ENCODE assay signal across 42 cellular contexts in the genomic region with DNA sequence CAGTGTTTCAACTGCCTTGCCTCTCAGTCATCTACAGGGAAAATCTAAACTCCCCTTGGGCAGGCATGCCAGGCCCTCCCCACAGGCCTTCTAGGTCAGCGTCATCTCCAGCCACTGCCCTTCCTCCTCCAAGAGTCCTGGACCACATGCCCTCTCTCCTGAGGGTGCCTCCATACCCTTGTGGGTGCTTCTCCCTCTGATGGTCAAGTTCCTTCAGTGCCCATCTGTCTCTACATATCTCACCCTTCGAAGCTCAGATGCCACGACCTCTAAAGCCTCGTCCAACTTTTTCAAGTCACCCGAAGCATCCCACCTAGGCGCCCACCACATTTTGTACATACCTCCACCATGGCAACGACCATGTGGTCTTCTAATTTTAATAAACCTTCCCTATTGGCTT. TPM values are rescaled to one million over a fixed set of nuclear protein-coding genes. Genes with fewer than 3 reads are reported as not detected.
"Had no signal": no experiment of that assay in that cellular context is flagged by ENCODE, and none has a peak within 500 bp of the region (broad histone marks: within the 10 kb centered on the region; RNA-seq: fewer than 3 reads in every experiment).

No MANE protein-coding gene starts in this region.

- H3K36me3 ChIP-seq: adrenal gland, ascending aorta, brain microvascular endothelial cell, breast epithelium, cardiac muscle cell had no signal

- H3K9me3 ChIP-seq: adrenal gland, ascending aorta, body of pancreas, breast epithelium had no signal

- H3K36me3 Mint-ChIP-seq: activated naive CD4-positive, alpha-beta T cell treated with anti-CD3 and anti-CD28 coated beads, Interleukin-2, amount 10 ng/mL, durations not matched to agents 7 days and 5 days; activated naive CD4-positive, alpha-beta T cell treated with anti-CD3 and anti-CD28 coated beads, Interleukin-2, amount 50 U/mL, for 24 hours; activated naive CD4-positive, alpha-beta T cell treated with anti-CD3 and anti-CD28 coated beads, Interleukin-2, amount 50 U/mL, for 72 hours; activated naive CD8-positive, alpha-beta T cell; activated naive CD8-positive, alpha-beta T cell treated with anti-CD3 and anti-CD28 coated beads for 36 hours; activated naive CD8-positive, alpha-beta T cell treated with anti-CD3 and anti-CD28 coated beads, Interleukin-2, amount 10 ng/mL, durations not matched to agents 7 days and 5 days; brain had no signal

- H3K9me3 Mint-ChIP-seq: activated naive CD4-positive, alpha-beta T cell treated with anti-CD3 and anti-CD28 coated beads for 36 hours; activated naive CD4-positive, alpha-beta T cell treated with anti-CD3 and anti-CD28 coated beads, Interleukin-2, amount 10 ng/mL, durations not matched to agents 7 days and 5 days; activated naive CD4-positive, alpha-beta T cell treated with anti-CD3 and anti-CD28 coated beads, Interleukin-2, amount 50 U/mL, for 24 hours; activated naive CD4-positive, alpha-beta T cell treated with anti-CD3 and anti-CD28 coated beads, Interleukin-2, amount 50 U/mL, for 72 hours; activated naive CD8-positive, alpha-beta T cell treated with anti-CD3 and anti-CD28 coated beads for 36 hours; activated naive CD8-positive, alpha-beta T cell treated with anti-CD3 and anti-CD28 coated beads, Interleukin-2, amount 50 U/mL, for 24 hours; activated T-cell treated with anti-CD3 and anti-CD28 coated beads, Interleukin-2, amount 50 U/mL, for 24 hours; activated T-cell treated with anti-CD3 and anti-CD28 coated beads, Interleukin-2, amount 50 U/mL, for 4 hours; activated T-cell treated with anti-CD3 and anti-CD28 coated beads, Interleukin-2, amount 50 U/mL, for 72 hours; activated T-helper 1 cell treated with anti-CD3 and anti-CD28 coated beads, Interleukin-12 subunit alpha, Interleukin-12 subunit beta, Interleukin-2, Interleukin-4 antibody, amounts not matched to agents 30 ng/mL and 10 ng/mL and 1 ng/mL, durations not matched to agents 14 hours and 24 hours and 36 hours; activated T-helper 17 cell treated with anti-CD3 and anti-CD28 coated beads, Interleukin-2, amount 50 U/mL, for 72 hours; brain; central memory CD8-positive, alpha-beta T cell had no signal

- H3K27me3 ChIP-seq: adrenal gland, ascending aorta, body of pancreas, brain microvascular endothelial cell, breast epithelium, cardiac muscle cell had no signal

- H3K4me3 ChIP-seq: adrenal gland, ascending aorta, body of pancreas, breast epithelium, cardiac muscle cell had no signal

- H3K27me3 Mint-ChIP-seq: activated naive CD4-positive, alpha-beta T cell treated with anti-CD3 and anti-CD28 coated beads, Interleukin-2, amount 50 U/mL, for 24 hours; activated naive CD8-positive, alpha-beta T cell; activated naive CD8-positive, alpha-beta T cell treated with anti-CD3 and anti-CD28 coated beads for 36 hours; activated naive CD8-positive, alpha-beta T cell treated with anti-CD3 and anti-CD28 coated beads, Interleukin-2, amount 50 U/mL, for 24 hours; activated T-cell treated with anti-CD3 and anti-CD28 coated beads, Interleukin-2, amount 50 U/mL, for 24 hours; brain; central memory CD8-positive, alpha-beta T cell had no signal

- ATAC-seq: activated naive CD4-positive, alpha-beta T cell treated with anti-CD3 and anti-CD28 coated beads, Interleukin-2, amount 50 U/mL, for 72 hours; activated naive CD8-positive, alpha-beta T cell treated with anti-CD3 and anti-CD28 coated beads, Interleukin-2, amount 50 U/mL, for 24 hours; activated T-cell treated with anti-CD3 and anti-CD28 coated beads, Interleukin-2, amount 50 U/mL, for 4 hours; activated T-cell treated with anti-CD3 and anti-CD28 coated beads, Interleukin-2, amount 50 U/mL, for 72 hours; activated T-helper 17 cell treated with anti-CD3 and anti-CD28 coated beads, Interleukin-2, amount 50 U/mL, for 72 hours; body of pancreas had no signal

- DNase-seq: activated effector memory CD4-positive, alpha-beta T cell treated with anti-CD3 and anti-CD28 coated beads, Interleukin-2, amount 50 U/mL, for 16 hours; activated effector memory CD4-positive, alpha-beta T cell treated with Interleukin-2 at 50 U/mL for 16 hours; activated gamma-delta T cell; activated gamma-delta T cell treated with Interleukin-2 at 50 U/mL for 16 hours; activated naive CD4-positive, alpha-beta T cell; activated naive CD4-positive, alpha-beta T cell treated with anti-CD3 and anti-CD28 coated beads for 36 hours; activated naive CD4-positive, alpha-beta T cell treated with anti-CD3 and anti-CD28 coated beads, Interleukin-2, amount 10 ng/mL, durations not matched to agents 7 days and 5 days; activated naive CD4-positive, alpha-beta T cell treated with anti-CD3 and anti-CD28 coated beads, Interleukin-2, amount 50 U/mL, for 16 hours; activated naive CD4-positive, alpha-beta T cell treated with Interleukin-2 at 50 U/mL for 16 hours; activated naive CD8-positive, alpha-beta T cell treated with anti-CD3 and anti-CD28 coated beads for 36 hours; activated naive CD8-positive, alpha-beta T cell treated with anti-CD3 and anti-CD28 coated beads, Interleukin-2, amount 10 ng/mL, durations not matched to agents 7 days and 5 days; activated naive CD8-positive, alpha-beta T cell treated with anti-CD3 and anti-CD28 coated beads, Interleukin-2, amount 50 U/mL, for 24 hours; activated T-cell treated with anti-CD3 and anti-CD28 coated beads, Interleukin-2, amount 50 U/mL, for 1 hour; activated T-cell treated with anti-CD3 and anti-CD28 coated beads, Interleukin-2, amount 50 U/mL, for 24 hours; activated T-cell treated with anti-CD3 and anti-CD28 coated beads, Interleukin-2, amount 50 U/mL, for 4 hours; activated T-cell treated with anti-CD3 and anti-CD28 coated beads, Interleukin-2, amount 50 U/mL, for 48 hours; activated T-cell treated with anti-CD3 and anti-CD28 coated beads, Interleukin-2, amount 50 U/mL, for 72 hours; adrenal gland; amniotic stem cell; amygdala; anterior cingulate cortex; aorta; body of pancreas; brain microvascular endothelial cell; caudate nucleus; central memory CD4-positive, alpha-beta T cell; cerebellar nuclear complex had no signal

- H3K27ac Mint-ChIP-seq: activated naive CD4-positive, alpha-beta T cell treated with anti-CD3 and anti-CD28 coated beads for 36 hours; activated naive CD4-positive, alpha-beta T cell treated with anti-CD3 and anti-CD28 coated beads, Interleukin-2, amount 10 ng/mL, durations not matched to agents 7 days and 5 days; activated naive CD4-positive, alpha-beta T cell treated with anti-CD3 and anti-CD28 coated beads, Interleukin-2, amount 50 U/mL, for 24 hours; activated naive CD4-positive, alpha-beta T cell treated with anti-CD3 and anti-CD28 coated beads, Interleukin-2, amount 50 U/mL, for 72 hours; activated naive CD8-positive, alpha-beta T cell; activated naive CD8-positive, alpha-beta T cell treated with anti-CD3 and anti-CD28 coated beads for 36 hours; activated naive CD8-positive, alpha-beta T cell treated with anti-CD3 and anti-CD28 coated beads, Interleukin-2, amount 10 ng/mL, durations not matched to agents 7 days and 5 days; activated naive CD8-positive, alpha-beta T cell treated with anti-CD3 and anti-CD28 coated beads, Interleukin-2, amount 50 U/mL, for 24 hours; activated T-cell treated with anti-CD3 and anti-CD28 coated beads, Interleukin-2, amount 50 U/mL, for 24 hours; activated T-cell treated with anti-CD3 and anti-CD28 coated beads, Interleukin-2, amount 50 U/mL, for 72 hours; activated T-helper 1 cell treated with anti-CD3 and anti-CD28 coated beads, Interleukin-12 subunit alpha, Interleukin-12 subunit beta, Interleukin-2, Interleukin-4 antibody, amounts not matched to agents 30 ng/mL and 10 ng/mL and 1 ng/mL, durations not matched to agents 14 hours and 24 hours and 36 hours; activated T-helper 17 cell treated with anti-CD3 and anti-CD28 coated beads, Interleukin-2, amount 50 U/mL, for 72 hours; brain had no signal

- H3K4me3 Mint-ChIP-seq: activated naive CD4-positive, alpha-beta T cell treated with anti-CD3 and anti-CD28 coated beads for 36 hours; activated naive CD4-positive, alpha-beta T cell treated with anti-CD3 and anti-CD28 coated beads, Interleukin-2, amount 10 ng/mL, durations not matched to agents 7 days and 5 days; activated naive CD4-positive, alpha-beta T cell treated with anti-CD3 and anti-CD28 coated beads, Interleukin-2, amount 50 U/mL, for 24 hours; activated naive CD8-positive, alpha-beta T cell; activated naive CD8-positive, alpha-beta T cell treated with anti-CD3 and anti-CD28 coated beads for 36 hours; activated naive CD8-positive, alpha-beta T cell treated with anti-CD3 and anti-CD28 coated beads, Interleukin-2, amount 10 ng/mL, durations not matched to agents 7 days and 5 days; activated naive CD8-positive, alpha-beta T cell treated with anti-CD3 and anti-CD28 coated beads, Interleukin-2, amount 50 U/mL, for 24 hours; activated T-cell treated with anti-CD3 and anti-CD28 coated beads, Interleukin-2, amount 50 U/mL, for 24 hours; activated T-cell treated with anti-CD3 and anti-CD28 coated beads, Interleukin-2, amount 50 U/mL, for 4 hours; activated T-cell treated with anti-CD3 and anti-CD28 coated beads, Interleukin-2, amount 50 U/mL, for 72 hours; activated T-helper 1 cell treated with anti-CD3 and anti-CD28 coated beads, Interleukin-12 subunit alpha, Interleukin-12 subunit beta, Interleukin-2, Interleukin-4 antibody, amounts not matched to agents 30 ng/mL and 10 ng/mL and 1 ng/mL, durations not matched to agents 14 hours and 24 hours and 36 hours; activated T-helper 17 cell treated with anti-CD3 and anti-CD28 coated beads, Interleukin-2, amount 50 U/mL, for 72 hours; brain; central memory CD8-positive, alpha-beta T cell had no signal

- H3K27ac ChIP-seq: adrenal gland, ascending aorta, body of pancreas, brain microvascular endothelial cell, breast epithelium, cardiac muscle cell had no signal

- H3K4me1 Mint-ChIP-seq: activated naive CD8-positive, alpha-beta T cell treated with anti-CD3 and anti-CD28 coated beads for 36 hours had no signal

RNA-seq across cellular contexts. Expression of a gene that starts 22.6 kb away (rescaled TPM):
- total RNA-seq: activated naive CD4-positive, alpha-beta T cell treated with anti-CD3 and anti-CD28 coated beads for 36 hours; activated naive CD4-positive, alpha-beta T cell treated with anti-CD3 and anti-CD28 coated beads, Interleukin-2, amount 50 U/mL, for 72 hours; activated naive CD8-positive, alpha-beta T cell treated with anti-CD3 and anti-CD28 coated beads for 36 hours; activated naive CD8-positive, alpha-beta T cell treated with anti-CD3 and anti-CD28 coated beads, Interleukin-2, amount 10 ng/mL, durations not matched to agents 7 days and 5 days; activated T-cell treated with anti-CD3 and anti-CD28 coated beads, Interleukin-2, amount 50 U/mL, for 4 hours; activated T-cell treated with anti-CD3 and anti-CD28 coated beads, Interleukin-2, amount 50 U/mL, for 72 hours; activated T-helper 1 cell treated with anti-CD3 and anti-CD28 coated beads, Interleukin-12 subunit alpha, Interleukin-12 subunit beta, Interleukin-2, Interleukin-4 antibody, amounts not matched to agents 30 ng/mL and 10 ng/mL and 1 ng/mL, durations not matched to agents 14 hours and 24 hours and 36 hours; activated T-helper 17 cell treated with anti-CD3 and anti-CD28 coated beads, Interleukin-2, amount 50 U/mL, for 72 hours; adrenal gland; aorta; ascending aorta; astrocyte; body of pancreas; breast epithelium; bronchial epithelial cell; cardiac muscle cell; cardiac septum; cerebellum; chondrocyte had no signal
